Comparison of ENCODE assay signal across 28 cellular contexts in genomic region chr2:74578476-74578875, GRCh38. TPM values are rescaled to one million over a fixed set of nuclear protein-coding genes. Genes with fewer than 3 reads are reported as not detected.
A peak's percentile ranks its signal among the peaks of the same experiment; 100 is the strongest.
DNase-seq lines count a peak whose midpoint lies in the region; ATAC-seq, FAIRE-seq and TF ChIP-seq lines count a peak whose summit lies in the region.
"Had no signal": no experiment of that assay in that cellular context is flagged by ENCODE, and none has a peak within 500 bp of the region (broad histone marks: within the 10 kb centered on the region; RNA-seq: fewer than 3 reads in every experiment).

No MANE protein-coding gene starts in this region.

- ATAC-seq in GM18520 (IDR thresholded peaks at IDR 0.05; ENCODE audit: unreplicated experiment) (peak; percentile 37), GM21717 (IDR thresholded peaks at IDR 0.05; ENCODE audit: unreplicated experiment) (peak; percentile 52), HG03066 (IDR thresholded peaks at IDR 0.05; ENCODE audit: low read depth, unreplicated experiment) (peak; percentile 42), K562 (no peak)
- no peak for ATAC-seq in naive thymus-derived CD4-positive, alpha-beta T cell
- ATAC-seq: activated naive CD8-positive, alpha-beta T cell treated with anti-CD3 and anti-CD28 coated beads, Interleukin-2, amount 50 U/mL, for 24 hours; natural killer cell; Right ventricle myocardium inferior; T-cell had no signal

- peaks cover 5% of the 10 kb centered on the region for H3K27me3 Mint-ChIP-seq in activated naive CD8-positive, alpha-beta T cell treated with anti-CD3 and anti-CD28 coated beads for 36 hours
- peaks cover 2% of the 10 kb centered on the region for H3K27me3 Mint-ChIP-seq in activated naive CD4-positive, alpha-beta T cell treated with anti-CD3 and anti-CD28 coated beads for 36 hours (ENCODE audit: low read depth)
- H3K27me3 Mint-ChIP-seq in naive thymus-derived CD4-positive, alpha-beta T cell, result peaks cover 0 to 22% (median 4%) of the 10 kb centered on the region in 5 donors
- H3K27me3 Mint-ChIP-seq: activated CD4-positive, alpha-beta memory T cell treated with anti-CD3 and anti-CD28 coated beads, Interleukin-2, amount 10 ng/mL, durations not matched to agents 7 days and 5 days had no signal

- 72% methylated on average over 2 of the region's 2 CpGs for WGBS in K562 (ENCODE audit: insufficient coverage, low coverage, missing lambda C conversion rate)

- peaks cover 2% of the 10 kb centered on the region for H3K36me3 Mint-ChIP-seq in activated naive CD8-positive, alpha-beta T cell treated with anti-CD3 and anti-CD28 coated beads for 36 hours
- H3K36me3 Mint-ChIP-seq in activated naive CD4-positive, alpha-beta T cell treated with anti-CD3 and anti-CD28 coated beads for 36 hours (ENCODE audit: low read depth), result no peaks in the 10 kb centered on the region
- peaks cover 0 to 11% (median 0%) of the 10 kb centered on the region in 5 donors for H3K36me3 Mint-ChIP-seq in naive thymus-derived CD4-positive, alpha-beta T cell
- H3K36me3 Mint-ChIP-seq: natural killer cell, T-cell had no signal

- no peaks in the 10 kb centered on the region for H3K27me3 ChIP-seq in K562 (ENCODE audit: control insufficient read depth in 2 of 2, insufficient read depth in 2 of 2, low read length in 2 of 2)
- no peaks in the 10 kb centered on the region for H3K27me3 ChIP-seq in naive thymus-derived CD4-positive, alpha-beta T cell (ENCODE audit: control insufficient read depth in 2 of 2, insufficient read depth in 2 of 2, low read length in 2 of 2)
- H3K27me3 ChIP-seq: brain microvascular endothelial cell had no signal

- BruUV-seq in K562 (replicated peaks; lab: Mats Ljungman, UMichigan), result no TSS peak

- no peak overlapping the region for H3K4me2 ChIP-seq in K562 (ENCODE audit: insufficient read depth, low read length)

- no peaks in the 10 kb centered on the region for H3K79me2 ChIP-seq in K562 (ENCODE audit: control insufficient read depth, insufficient read depth, low read length)

- no peaks in the 10 kb centered on the region for H4K20me1 ChIP-seq in K562 (replicated peaks; ENCODE audit: control insufficient read depth, insufficient read depth, low read length)

- H3K9me1 ChIP-seq in K562 (ENCODE audit: control insufficient read depth, insufficient read depth, low read length), result no peaks in the 10 kb centered on the region

- peak overlapping the region; percentile 28; the same call in 1 of the 2 replicates for H2AFZ ChIP-seq in K562 (ENCODE audit: low read depth, low read length)

- POLR2A ChIA-PET in K562 (lab: Yijun Ruan, JAX), result interaction anchor here (0.9 kb wide), 1 partner anchor 12 kb away, joined by 3 read pairs; no protein-coding TSS in a partner anchor
- POLR2A ChIA-PET in naive thymus-derived CD4-positive, alpha-beta T cell (lab: Charles Lee), result no interaction called here

- TF ChIP-seq RAD21 in K562 (CRISPR knock-in tag; conservative IDR thresholded peaks at IDR 0.05 in 1 of 2, IDR thresholded peaks at IDR 0.05 in 1 of 2), result no peak

- peaks cover 0 to 42% of the 10 kb centered on the region in 2 experiments; a peak in 4 of 5 replicates for H3K4me1 ChIP-seq in K562 (replicated peaks in 1 of 2; ENCODE audit: control insufficient read depth in 2 of 2, insufficient read depth in 2 of 2, low read length in 2 of 2)
- peaks cover 0 to 11% of the 10 kb centered on the region in 2 donors for H3K4me1 ChIP-seq in naive thymus-derived CD4-positive, alpha-beta T cell (ENCODE audit: control insufficient read depth in 2 of 2, insufficient read depth in 2 of 2, low read length in 2 of 2)

- no peaks in the 10 kb centered on the region for H3K9me3 ChIP-seq in K562 (replicated peaks; ENCODE audit: control insufficient read depth, insufficient read depth, low read depth, low read length)
- H3K9me3 ChIP-seq in naive thymus-derived CD4-positive, alpha-beta T cell (ENCODE audit: control insufficient read depth in 2 of 3, low read length in 3 of 3), result no peaks in the 10 kb centered on the region

- H3K9me3 Mint-ChIP-seq in activated naive CD8-positive, alpha-beta T cell treated with anti-CD3 and anti-CD28 coated beads for 36 hours, result no peaks in the 10 kb centered on the region
- H3K9me3 Mint-ChIP-seq in activated naive CD4-positive, alpha-beta T cell treated with anti-CD3 and anti-CD28 coated beads for 36 hours, result no peaks in the 10 kb centered on the region
- peaks cover 0 to 14% (median 0%) of the 10 kb centered on the region in 11 donors for H3K9me3 Mint-ChIP-seq in naive thymus-derived CD4-positive, alpha-beta T cell
- H3K9me3 Mint-ChIP-seq: activated CD4-positive, alpha-beta memory T cell treated with anti-CD3 and anti-CD28 coated beads, Interleukin-2, amount 10 ng/mL, durations not matched to agents 7 days and 5 days; activated naive CD8-positive, alpha-beta T cell treated with anti-CD3 and anti-CD28 coated beads, Interleukin-2, amount 50 U/mL, for 24 hours; activated T-helper 1 cell treated with anti-CD3 and anti-CD28 coated beads, Interleukin-12 subunit alpha, Interleukin-12 subunit beta, Interleukin-2, Interleukin-4 antibody, amounts not matched to agents 30 ng/mL and 10 ng/mL and 1 ng/mL, durations not matched to agents 14 hours and 24 hours and 36 hours; natural killer cell; T-cell had no signal

- no peak for TF ChIP-seq EP300 in K562 (IDR thresholded peaks at IDR 0.05; ENCODE audit: low read length)

- no peak for TF ChIP-seq POLR2A in K562 (conservative IDR thresholded peaks at IDR 0.05)

- H3K4me1 Mint-ChIP-seq in activated naive CD8-positive, alpha-beta T cell treated with anti-CD3 and anti-CD28 coated beads for 36 hours, result peaks cover 20% of the 10 kb centered on the region
- peaks cover 25% of the 10 kb centered on the region for H3K4me1 Mint-ChIP-seq in activated naive CD4-positive, alpha-beta T cell treated with anti-CD3 and anti-CD28 coated beads for 36 hours (ENCODE audit: low read depth)
- H3K4me1 Mint-ChIP-seq in naive thymus-derived CD4-positive, alpha-beta T cell, result peaks cover 15 to 43% (median 15%) of the 10 kb centered on the region in 7 donors

- H3K4me3 Mint-ChIP-seq in activated naive CD8-positive, alpha-beta T cell treated with anti-CD3 and anti-CD28 coated beads for 36 hours, result no peak overlapping the region
- H3K4me3 Mint-ChIP-seq in activated naive CD4-positive, alpha-beta T cell treated with anti-CD3 and anti-CD28 coated beads for 36 hours, result no peak overlapping the region
- no peak overlapping the region for H3K4me3 Mint-ChIP-seq in naive thymus-derived CD4-positive, alpha-beta T cell
- H3K4me3 Mint-ChIP-seq: activated CD4-positive, alpha-beta memory T cell treated with anti-CD3 and anti-CD28 coated beads, Interleukin-2, amount 10 ng/mL, durations not matched to agents 7 days and 5 days; activated naive CD8-positive, alpha-beta T cell treated with anti-CD3 and anti-CD28 coated beads, Interleukin-2, amount 50 U/mL, for 24 hours; activated T-helper 1 cell treated with anti-CD3 and anti-CD28 coated beads, Interleukin-12 subunit alpha, Interleukin-12 subunit beta, Interleukin-2, Interleukin-4 antibody, amounts not matched to agents 30 ng/mL and 10 ng/mL and 1 ng/mL, durations not matched to agents 14 hours and 24 hours and 36 hours; natural killer cell; T-cell had no signal

- CTCF ChIA-PET in K562 (lab: Yijun Ruan, JAX; ENCODE audit: low intra/inter-chr PET ratio), result no interaction called here
- CTCF ChIA-PET in activated naive CD4-positive, alpha-beta T cell treated with anti-CD3 and anti-CD28 coated beads for 36 hours (lab: Charles Lee), result no interaction called here
- CTCF ChIA-PET in naive thymus-derived CD4-positive, alpha-beta T cell (lab: Charles Lee), result interaction anchor here (4.4 kb wide), 1 partner anchor 10 kb away, joined by 17 read pairs; no protein-coding TSS in a partner anchor

- no peak for FAIRE-seq in K562 (lab: Jason Lieb, UNC)
- FAIRE-seq: H1 had no signal

- no peak overlapping the region for H3K27ac Mint-ChIP-seq in activated naive CD8-positive, alpha-beta T cell treated with anti-CD3 and anti-CD28 coated beads for 36 hours
- no peak overlapping the region for H3K27ac Mint-ChIP-seq in activated naive CD4-positive, alpha-beta T cell treated with anti-CD3 and anti-CD28 coated beads for 36 hours
- H3K27ac Mint-ChIP-seq in naive thymus-derived CD4-positive, alpha-beta T cell, result no peak overlapping the region
- H3K27ac Mint-ChIP-seq: activated naive CD8-positive, alpha-beta T cell treated with anti-CD3 and anti-CD28 coated beads, Interleukin-2, amount 50 U/mL, for 24 hours; activated T-helper 1 cell treated with anti-CD3 and anti-CD28 coated beads, Interleukin-12 subunit alpha, Interleukin-12 subunit beta, Interleukin-2, Interleukin-4 antibody, amounts not matched to agents 30 ng/mL and 10 ng/mL and 1 ng/mL, durations not matched to agents 14 hours and 24 hours and 36 hours; natural killer cell; progenitor cell of endocrine pancreas; T-cell had no signal

- H3K4me3 ChIP-seq in K562, result no peak overlapping the region
- H3K4me3 ChIP-seq in naive thymus-derived CD4-positive, alpha-beta T cell (ENCODE audit: low read length), result no peak overlapping the region

- no peaks in the 10 kb centered on the region for H3K36me3 ChIP-seq in K562 (ENCODE audit: control insufficient read depth, insufficient read depth, low read length)
- no peaks in the 10 kb centered on the region for H3K36me3 ChIP-seq in naive thymus-derived CD4-positive, alpha-beta T cell (ENCODE audit: control insufficient read depth in 2 of 3, insufficient read depth in 3 of 3, low read length in 3 of 3)
- H3K36me3 ChIP-seq: brain microvascular endothelial cell had no signal

- intact Hi-C loops in K562 (cut with micrococcal nuclease), result no loop called here
- intact Hi-C loops in activated naive CD4-positive, alpha-beta T cell treated with anti-CD3 and anti-CD28 coated beads for 36 hours (cut with micrococcal nuclease), result no loop called here
- intact Hi-C loops in naive thymus-derived CD4-positive, alpha-beta T cell (cut with micrococcal nuclease), result no loop called here

- no peak overlapping the region for H3K9ac ChIP-seq in K562 (ENCODE audit: insufficient read depth in 1 of 2, low read depth in 2 of 2, low read length in 2 of 2)

- DNase-seq in K562 (ENCODE audit: extremely low read depth in 1 of 4, low spot score in 3 of 4) (no peak), cerebellar cortex (ENCODE audit: low spot score) (no peak)
- no peak for DNase-seq in activated naive CD8-positive, alpha-beta T cell treated with anti-CD3 and anti-CD28 coated beads for 36 hours
- no peak for DNase-seq in activated naive CD4-positive, alpha-beta T cell treated with anti-CD3 and anti-CD28 coated beads for 36 hours
- no peak for DNase-seq in naive thymus-derived CD4-positive, alpha-beta T cell
- DNase-seq: activated CD4-positive, alpha-beta memory T cell treated with anti-CD3 and anti-CD28 coated beads, Interleukin-2, amount 10 ng/mL, durations not matched to agents 7 days and 5 days; activated naive CD8-positive, alpha-beta T cell treated with anti-CD3 and anti-CD28 coated beads, Interleukin-2, amount 50 U/mL, for 24 hours; brain microvascular endothelial cell; cortex of kidney; DND-41; foreskin fibroblast; hypothalamus; mesenchymal stem cell; natural killer cell; NCI-H1048; NCI-H2081; NCI-H510A treated with DMSO at 0.1 percent for 48 hours; stimulated activated CD4-positive, alpha-beta T cell treated with anti-CD3 and anti-CD28 coated beads, Interleukin-4, amount 100 ng/mL, for 1 hour; T-cell had no signal

- no peak overlapping the region for H3K27ac ChIP-seq in K562 (ENCODE audit: extremely low read depth, low read depth, low read length)
- no peak overlapping the region for H3K27ac ChIP-seq in naive thymus-derived CD4-positive, alpha-beta T cell (ENCODE audit: low read depth, low read length)
- H3K27ac ChIP-seq: brain microvascular endothelial cell had no signal

- in situ Hi-C loops in K562 (cut with MboI), result no loop called here

- TF ChIP-seq CTCF in K562 (IDR thresholded peaks at IDR 0.05 in 2 of 3, conservative IDR thresholded peaks at IDR 0.05 in 1 of 3; ENCODE audit: insufficient read depth in 2 of 3, low read depth in 1 of 3, low read length in 3 of 3), result no peak

RNA-seq across cellular contexts. Expression of gene DOK1, which starts 24.0 kb away (rescaled TPM):
- total RNA-seq in K562 (2011; cell fraction: chromatin; rRNA removed; ENCODE audit: low replicate concordance), result 7.7 and 24.2 TPM in 2 replicates
- 33.4 and 35.7 TPM in 2 replicates for total RNA-seq in K562 (2011; cell fraction: nucleolus; rRNA removed)
- total RNA-seq in K562 (2011; cell fraction: nucleoplasm; rRNA removed), result 13.4 and 16.5 TPM in 2 replicates
- total RNA-seq in K562 (2014; rRNA removed) (36.4 and 44.5 TPM in 2 replicates), K562 (2014; rRNA removed; fragmentation: Illumina TruSeq; extraction: Trizol) (5.2 and 7.6 TPM in 2 replicates), K562 (2015; rRNA removed; fragmentation: Illumina TruSeq; extraction: Trizol) (16.6 and 16.7 TPM in 2 replicates), K562 (2021) (25.8 and 29.6 TPM in 2 replicates)
- polyA plus RNA-seq in K562 (2011; rRNA removed) (11.3 and 12.0 TPM in 2 replicates), K562 (2014; fragmentation: Illumina TruSeq; extraction: Trizol) (16.1 and 24.2 TPM in 2 replicates), K562 (2014; fragmentation: Nextera tagmentation; extraction: Ambion mirVana) (under 1 TPM; 0.59 to 0.99 TPM), K562 (2014; rRNA removed) (27.7 and 33.0 TPM in 2 replicates)
- polyA plus RNA-seq in K562 (2011; cell fraction: cytosol; rRNA removed), result 11.0 and 31.7 TPM in 2 replicates
- 23.6 and 47.8 TPM in 2 replicates for polyA plus RNA-seq in K562 (2011; cell fraction: nucleus; rRNA removed)
- 26.9 and 34.5 TPM in 2 replicates for polyA plus RNA-seq in K562 (2012)
- polyA minus RNA-seq in K562 (2011; rRNA and poly(A)+ RNA removed), result 7.6 and 10.6 TPM in 2 replicates
- polyA minus RNA-seq in K562 (2011; cell fraction: cytosol; rRNA and poly(A)+ RNA removed), result 14.9 and 16.0 TPM in 2 replicates
- 20.7 and 21.3 TPM in 2 replicates for polyA minus RNA-seq in K562 (2011; cell fraction: nucleus; rRNA and poly(A)+ RNA removed)
- total RNA-seq in activated naive CD8-positive, alpha-beta T cell treated with anti-CD3 and anti-CD28 coated beads for 36 hours, result 10 to 100 TPM; 19.6 to 23.5 TPM
- total RNA-seq in activated naive CD4-positive, alpha-beta T cell treated with anti-CD3 and anti-CD28 coated beads for 36 hours, result 10 to 100 TPM; 12.3 to 13.2 TPM
- 10 to 100 TPM in 4 of 5 experiments, 1 to 10 TPM in 1; 7.0 to 39.5 (median 32.9) TPM for total RNA-seq in naive thymus-derived CD4-positive, alpha-beta T cell
- polyA plus RNA-seq in naive thymus-derived CD4-positive, alpha-beta T cell, result 10 to 100 TPM; 11.8 to 24.2 TPM

RNA-seq across cellular contexts. Expression of gene LOXL3, which starts 24.7 kb away (rescaled TPM):
- total RNA-seq in K562 (2011; cell fraction: chromatin; rRNA removed; ENCODE audit: low replicate concordance), result 2.6 and 3.8 TPM in 2 replicates
- 2.0 and 2.2 TPM in 2 replicates for total RNA-seq in K562 (2011; cell fraction: nucleolus; rRNA removed)
- total RNA-seq in K562 (2011; cell fraction: nucleoplasm; rRNA removed), result 2.1 and 2.9 TPM in 2 replicates
- total RNA-seq in K562 (2014; rRNA removed) (0.29 and 0.64 TPM in 2 replicates), K562 (2014; rRNA removed; fragmentation: Illumina TruSeq; extraction: Trizol) (0.25 and 0.26 TPM in 2 replicates), K562 (2015; rRNA removed; fragmentation: Illumina TruSeq; extraction: Trizol) (0.22 and 0.23 TPM in 2 replicates), K562 (2021) (0.58 and 0.76 TPM in 2 replicates)
- polyA plus RNA-seq in K562 (2011; rRNA removed) (0.99 and 1.1 TPM in 2 replicates), K562 (2014; fragmentation: Illumina TruSeq; extraction: Trizol) (0.31 and 0.48 TPM in 2 replicates), K562 (2014; fragmentation: Nextera tagmentation; extraction: Ambion mirVana) (under 1 TPM; 0.24 to 0.30 TPM), K562 (2014; rRNA removed) (0.50 and 1.1 TPM in 2 replicates)
- polyA plus RNA-seq in K562 (2011; cell fraction: cytosol; rRNA removed), result 0.87 and 1.1 TPM in 2 replicates
- 3.1 and 5.8 TPM in 2 replicates for polyA plus RNA-seq in K562 (2011; cell fraction: nucleus; rRNA removed)
- polyA plus RNA-seq in K562 (2012), result 0.59 and 1.7 TPM in 2 replicates
- polyA minus RNA-seq in K562 (2011; rRNA and poly(A)+ RNA removed), result 0.53 and 0.66 TPM in 2 replicates
- polyA minus RNA-seq in K562 (2011; cell fraction: cytosol; rRNA and poly(A)+ RNA removed), result 1.0 TPM in 1 of 2 replicates, not detected in the other
- 1.1 and 1.8 TPM in 2 replicates for polyA minus RNA-seq in K562 (2011; cell fraction: nucleus; rRNA and poly(A)+ RNA removed)
- total RNA-seq in activated naive CD8-positive, alpha-beta T cell treated with anti-CD3 and anti-CD28 coated beads for 36 hours, result 1 to 10 TPM; 1.9 to 2.7 TPM
- under 1 TPM; 0.35 to 0.41 TPM for total RNA-seq in activated naive CD4-positive, alpha-beta T cell treated with anti-CD3 and anti-CD28 coated beads for 36 hours
- 1 to 10 TPM in 2 of 5 experiments, under 1 TPM in 3; 0.50 to 6.9 (median 0.81) TPM for total RNA-seq in naive thymus-derived CD4-positive, alpha-beta T cell
- under 1 TPM in 1 of 2 donors, not detected in 1; 0.17 TPM for polyA plus RNA-seq in naive thymus-derived CD4-positive, alpha-beta T cell

RNA-seq across cellular contexts. Expression of gene HTRA2, which starts 48.7 kb away (rescaled TPM):
- 76.3 and 135 TPM in 2 replicates for total RNA-seq in K562 (2011; cell fraction: chromatin; rRNA removed; ENCODE audit: low replicate concordance)
- 116 and 121 TPM in 2 replicates for total RNA-seq in K562 (2011; cell fraction: nucleolus; rRNA removed)
- total RNA-seq in K562 (2011; cell fraction: nucleoplasm; rRNA removed), result 69.5 and 82.8 TPM in 2 replicates
- total RNA-seq in K562 (2014; rRNA removed) (68.0 and 76.5 TPM in 2 replicates), K562 (2014; rRNA removed; fragmentation: Illumina TruSeq; extraction: Trizol) (48.3 and 54.2 TPM in 2 replicates), K562 (2015; rRNA removed; fragmentation: Illumina TruSeq; extraction: Trizol) (56.7 and 60.5 TPM in 2 replicates), K562 (2021) (66.5 and 72.0 TPM in 2 replicates)
- polyA plus RNA-seq in K562 (2011; rRNA removed) (45.9 and 59.8 TPM in 2 replicates), K562 (2014; fragmentation: Illumina TruSeq; extraction: Trizol) (60.7 and 75.7 TPM in 2 replicates), K562 (2014; fragmentation: Nextera tagmentation; extraction: Ambion mirVana) (10 to 100 TPM; 66.7 to 71.2 TPM), K562 (2014; rRNA removed) (65.8 and 78.9 TPM in 2 replicates)
- polyA plus RNA-seq in K562 (2011; cell fraction: cytosol; rRNA removed), result 65.6 and 128 TPM in 2 replicates
- polyA plus RNA-seq in K562 (2011; cell fraction: nucleus; rRNA removed), result 86.3 and 133 TPM in 2 replicates
- polyA plus RNA-seq in K562 (2012), result 62.5 and 70.9 TPM in 2 replicates
- 29.0 and 45.8 TPM in 2 replicates for polyA minus RNA-seq in K562 (2011; rRNA and poly(A)+ RNA removed)
- 22.2 and 38.4 TPM in 2 replicates for polyA minus RNA-seq in K562 (2011; cell fraction: cytosol; rRNA and poly(A)+ RNA removed)
- 58.6 and 61.0 TPM in 2 replicates for polyA minus RNA-seq in K562 (2011; cell fraction: nucleus; rRNA and poly(A)+ RNA removed)
- total RNA-seq in activated naive CD8-positive, alpha-beta T cell treated with anti-CD3 and anti-CD28 coated beads for 36 hours, result 10 to 100 TPM; 56.8 to 59.3 TPM
- 10 to 100 TPM; 39.0 to 39.7 TPM for total RNA-seq in activated naive CD4-positive, alpha-beta T cell treated with anti-CD3 and anti-CD28 coated beads for 36 hours
- 10 to 100 TPM; 16.9 to 46.2 (median 37.7) TPM for total RNA-seq in naive thymus-derived CD4-positive, alpha-beta T cell
- polyA plus RNA-seq in naive thymus-derived CD4-positive, alpha-beta T cell, result 10 to 100 TPM; 22.4 to 22.6 TPM

RNA-seq across cellular contexts. Expression of gene AUP1, which starts 49.0 kb away (rescaled TPM):
- 396 and 984 TPM in 2 replicates for total RNA-seq in K562 (2011; cell fraction: chromatin; rRNA removed; ENCODE audit: low replicate concordance)
- total RNA-seq in K562 (2011; cell fraction: nucleolus; rRNA removed), result 901 and 928 TPM in 2 replicates
- 568 and 636 TPM in 2 replicates for total RNA-seq in K562 (2011; cell fraction: nucleoplasm; rRNA removed)
- total RNA-seq in K562 (2014; rRNA removed) (183 and 192 TPM in 2 replicates), K562 (2014; rRNA removed; fragmentation: Illumina TruSeq; extraction: Trizol) (105 and 130 TPM in 2 replicates), K562 (2015; rRNA removed; fragmentation: Illumina TruSeq; extraction: Trizol) (165 and 173 TPM in 2 replicates), K562 (2021) (165 and 166 TPM in 2 replicates)
- polyA plus RNA-seq in K562 (2011; rRNA removed) (118 and 196 TPM in 2 replicates), K562 (2014; fragmentation: Illumina TruSeq; extraction: Trizol) (217 and 245 TPM in 2 replicates), K562 (2014; fragmentation: Nextera tagmentation; extraction: Ambion mirVana) (100 to 1,000 TPM in 1 of 2 experiments, 10 to 100 TPM in 1; 70.7 to 113 TPM), K562 (2014; rRNA removed) (245 and 268 TPM in 2 replicates)
- 159 and 372 TPM in 2 replicates for polyA plus RNA-seq in K562 (2011; cell fraction: cytosol; rRNA removed)
- polyA plus RNA-seq in K562 (2011; cell fraction: nucleus; rRNA removed), result 1,037 and 1,663 TPM in 2 replicates
- polyA plus RNA-seq in K562 (2012), result 131 and 205 TPM in 2 replicates
- 48.7 and 121 TPM in 2 replicates for polyA minus RNA-seq in K562 (2011; rRNA and poly(A)+ RNA removed)
- polyA minus RNA-seq in K562 (2011; cell fraction: cytosol; rRNA and poly(A)+ RNA removed), result 56.7 and 112 TPM in 2 replicates
- 209 and 232 TPM in 2 replicates for polyA minus RNA-seq in K562 (2011; cell fraction: nucleus; rRNA and poly(A)+ RNA removed)
- 100 to 1,000 TPM; 138 to 140 TPM for total RNA-seq in activated naive CD8-positive, alpha-beta T cell treated with anti-CD3 and anti-CD28 coated beads for 36 hours
- 10 to 100 TPM; 77.4 to 78.5 TPM for total RNA-seq in activated naive CD4-positive, alpha-beta T cell treated with anti-CD3 and anti-CD28 coated beads for 36 hours
- 100 to 1,000 TPM; 121 to 160 (median 144) TPM for total RNA-seq in naive thymus-derived CD4-positive, alpha-beta T cell
- 10 to 100 TPM; 69.7 to 73.6 TPM for polyA plus RNA-seq in naive thymus-derived CD4-positive, alpha-beta T cell

RNA-seq across cellular contexts. Expression of gene DQX1, which starts 52.4 kb away (rescaled TPM):
- 2.8 and 6.5 TPM in 2 replicates for total RNA-seq in K562 (2011; cell fraction: chromatin; rRNA removed; ENCODE audit: low replicate concordance)
- total RNA-seq in K562 (2011; cell fraction: nucleolus; rRNA removed), result 1.7 and 2.1 TPM in 2 replicates
- total RNA-seq in K562 (2011; cell fraction: nucleoplasm; rRNA removed), result 1.7 and 2.0 TPM in 2 replicates
- total RNA-seq in K562 (2014; rRNA removed), result 0.73 TPM in 1 of 2 replicates, not detected in the other
- total RNA-seq in K562 (2014; rRNA removed; fragmentation: Illumina TruSeq; extraction: Trizol), result 0.06 and 0.11 TPM in 2 replicates
- 0.30 and 0.33 TPM in 2 replicates for total RNA-seq in K562 (2015; rRNA removed; fragmentation: Illumina TruSeq; extraction: Trizol)
- 0.29 and 0.38 TPM in 2 replicates for total RNA-seq in K562 (2021)
- polyA plus RNA-seq in K562 (2011; rRNA removed), result 0.18 and 0.46 TPM in 2 replicates
- polyA plus RNA-seq in K562 (2011; cell fraction: cytosol; rRNA removed), result 0.03 and 0.24 TPM in 2 replicates
- 3.1 and 4.0 TPM in 2 replicates for polyA plus RNA-seq in K562 (2011; cell fraction: nucleus; rRNA removed)
- polyA plus RNA-seq in K562 (2012), result 0.18 and 0.25 TPM in 2 replicates
- 0.18 TPM in 2 replicates for polyA plus RNA-seq in K562 (2014; fragmentation: Illumina TruSeq; extraction: Trizol)
- under 1 TPM; 0.04 to 0.08 TPM for polyA plus RNA-seq in K562 (2014; fragmentation: Nextera tagmentation; extraction: Ambion mirVana)
- 0.05 and 0.21 TPM in 2 replicates for polyA plus RNA-seq in K562 (2014; rRNA removed)
- not detected in 2 replicates for polyA minus RNA-seq in K562 (2011; rRNA and poly(A)+ RNA removed)
- polyA minus RNA-seq in K562 (2011; cell fraction: cytosol; rRNA and poly(A)+ RNA removed), result not detected in 2 replicates
- 0.54 and 1.3 TPM in 2 replicates for polyA minus RNA-seq in K562 (2011; cell fraction: nucleus; rRNA and poly(A)+ RNA removed)
- under 1 TPM; 0.16 to 0.27 TPM for total RNA-seq in activated naive CD8-positive, alpha-beta T cell treated with anti-CD3 and anti-CD28 coated beads for 36 hours
- under 1 TPM; 0.10 to 0.45 TPM for total RNA-seq in activated naive CD4-positive, alpha-beta T cell treated with anti-CD3 and anti-CD28 coated beads for 36 hours
- under 1 TPM; 0.13 to 0.95 (median 0.59) TPM for total RNA-seq in naive thymus-derived CD4-positive, alpha-beta T cell
- polyA plus RNA-seq in naive thymus-derived CD4-positive, alpha-beta T cell, result not detected
- total RNA-seq: kidney epithelial cell, Right ventricle myocardium inferior, skeletal muscle tissue had no signal

Comparison
In these comparisons a context has a peak if more than half of its experiments do, and no peak if none do; other contexts are left out.
1. ATAC-seq: peak in GM18520 (single experiment), GM21717 (single experiment) and HG03066 (single experiment); none in K562 (single experiment) and naive thymus-derived CD4-positive, alpha-beta T cell (single experiment).